8 cellular contexts compared by ENCODE assay signal in genomic region chr12:42421844-42422779, GRCh38.
A peak's percentile ranks its signal among the peaks of the same experiment; 100 is the strongest.
DNase-seq lines count a peak whose midpoint lies in the region; ATAC-seq and TF ChIP-seq lines count a peak whose summit lies in the region.

No MANE protein-coding gene starts in this region.

- peaks cover 7 to 11% of the 10 kb centered on the region in 2 donors for H3K4me1 ChIP-seq in thyroid gland

- TF ChIP-seq CTCF in chondrocyte (IDR thresholded peaks at IDR 0.05) (no peak), thyroid gland (IDR thresholded peaks at IDR 0.05) (no peak), WERI-Rb-1 (IDR thresholded peaks at IDR 0.05; ENCODE audit: low read depth, low read length) (no peak)

- H3K27me3 Mint-ChIP-seq in stimulated activated naive CD8-positive, alpha-beta T cell treated with anti-CD3 and anti-CD28 coated beads, Interleukin-15, Interleukin-2, amounts not matched to agents 100 ng/mL and 50 ng/mL, for 24 hours, result no peaks in the 10 kb centered on the region
- H3K27me3 Mint-ChIP-seq in chondrocyte (ENCODE audit: low read depth), result no peaks in the 10 kb centered on the region

- no peak overlapping the region for H3K4me3 ChIP-seq in thyroid gland (replicated peaks in 1 of 3)
- no peak overlapping the region for H3K4me3 ChIP-seq in WERI-Rb-1 (ENCODE audit: low read depth, low read length)

- no peaks in the 10 kb centered on the region for H3K9me3 Mint-ChIP-seq in stimulated activated naive CD8-positive, alpha-beta T cell treated with anti-CD3 and anti-CD28 coated beads, Interleukin-15, Interleukin-2, amounts not matched to agents 100 ng/mL and 50 ng/mL, for 24 hours
- H3K9me3 Mint-ChIP-seq in chondrocyte (ENCODE audit: low read depth), result no peaks in the 10 kb centered on the region

- H3K27me3 ChIP-seq in thyroid gland, result no peaks in the 10 kb centered on the region
- no peaks in the 10 kb centered on the region for H3K27me3 ChIP-seq in WERI-Rb-1 (ENCODE audit: insufficient read depth, low read depth, severe bottlenecking)

- ATAC-seq in stimulated activated naive CD8-positive, alpha-beta T cell treated with anti-CD3 and anti-CD28 coated beads, Interleukin-15, Interleukin-2, amounts not matched to agents 100 U/mL and 50 U/mL, for 24 hours, result no peak
- peak; percentile 86 for ATAC-seq in HG03139 (IDR thresholded peaks at IDR 0.05; ENCODE audit: unreplicated experiment)

- H3K4me3 Mint-ChIP-seq in stimulated activated naive CD8-positive, alpha-beta T cell treated with anti-CD3 and anti-CD28 coated beads, Interleukin-15, Interleukin-2, amounts not matched to agents 100 ng/mL and 50 ng/mL, for 24 hours, result no peak overlapping the region
- H3K4me3 Mint-ChIP-seq in chondrocyte (ENCODE audit: unreplicated experiment), result peak overlapping the region; percentile 25

- peaks cover 39% of the 10 kb centered on the region for H3K4me1 Mint-ChIP-seq in stimulated activated naive CD8-positive, alpha-beta T cell treated with anti-CD3 and anti-CD28 coated beads, Interleukin-15, Interleukin-2, amounts not matched to agents 100 ng/mL and 50 ng/mL, for 24 hours (ENCODE audit: low read depth)
- peaks cover 43% of the 10 kb centered on the region for H3K4me1 Mint-ChIP-seq in chondrocyte (ENCODE audit: low read depth)

- CTCF ChIA-PET in HEK293T (lab: Yijun Ruan, JAX), result no interaction called here

- no peak for TF ChIP-seq POLR2A in thyroid gland (IDR thresholded peaks at IDR 0.05)

- intact Hi-C loops in thyroid gland (cut with DNase I), result no loop called here

- H3K27ac Mint-ChIP-seq in stimulated activated naive CD8-positive, alpha-beta T cell treated with anti-CD3 and anti-CD28 coated beads, Interleukin-15, Interleukin-2, amounts not matched to agents 100 ng/mL and 50 ng/mL, for 24 hours, result peak overlapping the region; percentile 26
- peak overlapping the region; percentile 88 for H3K27ac Mint-ChIP-seq in chondrocyte (ENCODE audit: unreplicated experiment)

- H3K36me3 ChIP-seq in thyroid gland, result no peaks in the 10 kb centered on the region
- H3K36me3 ChIP-seq in WERI-Rb-1, result no peaks in the 10 kb centered on the region; the same call in 1 of the 2 replicates

- POLR2A ChIA-PET in HEK293T (lab: Yijun Ruan, JAX), result no interaction called here

- no peak for DNase-seq in stimulated activated naive CD8-positive, alpha-beta T cell treated with anti-CD3 and anti-CD28 coated beads, Interleukin-15, Interleukin-2, amounts not matched to agents 100 U/mL and 50 U/mL, for 24 hours
- no peak for DNase-seq in chondrocyte (ENCODE audit: low spot score)
- DNase-seq in thyroid gland, result no peak
- no peak for DNase-seq in stimulated activated CD8-positive, alpha-beta memory T cell treated with anti-CD3 and anti-CD28 coated beads, Interleukin-4, amount 100 ng/mL, for 48 hours
- DNase-seq in WERI-Rb-1, result no peak
- no peak for DNase-seq in HEK293T (ENCODE audit: extremely low spot score)

- WGBS in thyroid gland, 2 donors, result 63 to 71% methylated on average over 3 of the region's 3 CpGs

- H3K9me3 ChIP-seq in thyroid gland (no peaks in the 10 kb centered on the region), WERI-Rb-1 (ENCODE audit: severe bottlenecking) (no peaks in the 10 kb centered on the region)

- H3K36me3 Mint-ChIP-seq in stimulated activated naive CD8-positive, alpha-beta T cell treated with anti-CD3 and anti-CD28 coated beads, Interleukin-15, Interleukin-2, amounts not matched to agents 100 ng/mL and 50 ng/mL, for 24 hours (ENCODE audit: low read depth), result peaks cover 45% of the 10 kb centered on the region
- H3K36me3 Mint-ChIP-seq in chondrocyte (ENCODE audit: low read depth), result peaks cover 2% of the 10 kb centered on the region

- H3K27ac ChIP-seq in thyroid gland, result peak overlapping the region in 2 of 3 donors; percentile 52 to 73
- H3K27ac ChIP-seq in WERI-Rb-1, result no peak overlapping the region

TF ChIP-seq in HEK293T, 16 proteins besides CTCF, POLR2A, EP300 and RAD21:
- no peak for TF ChIP-seq BHLHE40 (IDR thresholded peaks at IDR 0.05; ENCODE audit: borderline replicate concordance)
- no peak for TF ChIP-seq SP1 (IDR thresholded peaks at IDR 0.05)
- TF ChIP-seq FOXK2 (IDR thresholded peaks at IDR 0.05), result no peak
- no peak for TF ChIP-seq FOXA1 (IDR thresholded peaks at IDR 0.05)
- TF ChIP-seq ZNF384 (IDR thresholded peaks at IDR 0.05), result no peak
- no peak for TF ChIP-seq L3MBTL2 (conservative IDR thresholded peaks at IDR 0.05)
- no peak for TF ChIP-seq TARDBP (IDR thresholded peaks at IDR 0.05)
- no peak for TF ChIP-seq FOXM1 (IDR thresholded peaks at IDR 0.05; ENCODE audit: borderline replicate concordance)
- TF ChIP-seq, protein P1, sequence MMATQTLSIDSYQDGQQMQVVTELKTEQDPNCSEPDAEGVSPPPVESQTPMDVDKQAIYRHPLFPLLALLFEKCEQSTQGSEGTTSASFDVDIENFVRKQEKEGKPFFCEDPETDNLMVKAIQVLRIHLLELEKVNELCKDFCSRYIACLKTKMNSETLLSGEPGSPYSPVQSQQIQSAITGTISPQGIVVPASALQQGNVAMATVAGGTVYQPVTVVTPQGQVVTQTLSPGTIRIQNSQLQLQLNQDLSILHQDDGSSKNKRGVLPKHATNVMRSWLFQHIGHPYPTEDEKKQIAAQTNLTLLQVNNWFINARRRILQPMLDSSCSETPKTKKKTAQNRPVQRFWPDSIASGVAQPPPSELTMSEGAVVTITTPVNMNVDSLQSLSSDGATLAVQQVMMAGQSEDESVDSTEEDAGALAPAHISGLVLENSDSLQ (IDR thresholded peaks at IDR 0.05), result no peak
- no peak for TF ChIP-seq LEF1 (IDR thresholded peaks at IDR 0.05; ENCODE audit: borderline replicate concordance)
- no peak for TF ChIP-seq HDGF (IDR thresholded peaks at IDR 0.05; ENCODE audit: borderline replicate concordance)
- no peak for TF ChIP-seq SUZ12 (IDR thresholded peaks at IDR 0.05)
- TF ChIP-seq NFRKB (IDR thresholded peaks at IDR 0.05), result no peak
- TF ChIP-seq CTBP1 (IDR thresholded peaks at IDR 0.05; ENCODE audit: borderline replicate concordance), result no peak
- no peak for TF ChIP-seq ARNT (IDR thresholded peaks at IDR 0.05)
- TF ChIP-seq ELF4 (IDR thresholded peaks at IDR 0.05), result no peak
